ENCODE assay signal across 2 cellular contexts in genomic region chr9:136900988-136901515, GRCh38.
TF ChIP-seq lines count a peak whose summit lies in the region.

No MANE protein-coding gene starts in this region.

TF ChIP-seq in SK-N-SH, 30 proteins besides CTCF, POLR2A, EP300 and RAD21 (continued from another document):
- TF ChIP-seq MXI1 (IDR thresholded peaks at IDR 0.05; ENCODE audit: low read depth, low read length) = no peak

TF ChIP-seq in SK-N-SH treated with all-trans-retinoic acid at 6 μM for 48 hours, 23 proteins besides CTCF, POLR2A, EP300 and RAD21:
- TF ChIP-seq CREB5 (CRISPR knock-in tag; IDR thresholded peaks at IDR 0.05; ENCODE audit: low read depth) = no peak
- no peak for TF ChIP-seq SNAI2 (CRISPR knock-in tag; IDR thresholded peaks at IDR 0.05)
- no peak for TF ChIP-seq POU6F1 (CRISPR knock-in tag; IDR thresholded peaks at IDR 0.05; ENCODE audit: borderline replicate concordance, low read depth)
- no peak for TF ChIP-seq ZNF565 (CRISPR knock-in tag; conservative IDR thresholded peaks at IDR 0.05; ENCODE audit: low read depth)
- no peak for TF ChIP-seq TCF4 (CRISPR knock-in tag; IDR thresholded peaks at IDR 0.05; ENCODE audit: borderline replicate concordance)
- no peak for TF ChIP-seq ARNTL (CRISPR knock-in tag; IDR thresholded peaks at IDR 0.05; ENCODE audit: borderline replicate concordance, low read depth)
- no peak for TF ChIP-seq ZNF8 (CRISPR knock-in tag; IDR thresholded peaks at IDR 0.05)
- no peak for TF ChIP-seq PATZ1 (CRISPR knock-in tag; IDR thresholded peaks at IDR 0.05; ENCODE audit: borderline replicate concordance)
- no peak for TF ChIP-seq ZNF70 (CRISPR knock-in tag; IDR thresholded peaks at IDR 0.05)
- no peak for TF ChIP-seq CSRNP3 (CRISPR knock-in tag; IDR thresholded peaks at IDR 0.05)
- TF ChIP-seq RARB (CRISPR knock-in tag; IDR thresholded peaks at IDR 0.05) = no peak
- no peak for TF ChIP-seq OSR1 (CRISPR knock-in tag; IDR thresholded peaks at IDR 0.05)
- TF ChIP-seq CSDC2 (CRISPR knock-in tag; IDR thresholded peaks at IDR 0.05) = no peak
- no peak for TF ChIP-seq ZFP30 (CRISPR knock-in tag; IDR thresholded peaks at IDR 0.05)
